ENCODE assay signal across 15 cellular contexts in genomic region chr21:45202344-45202743, GRCh38.
DNase-seq lines count a peak whose midpoint lies in the region; ATAC-seq and TF ChIP-seq lines count a peak whose summit lies in the region.
"Had no signal": no experiment of that assay in that cellular context is flagged by ENCODE, and none has a peak within 500 bp of the region (broad histone marks: within the 10 kb centered on the region; RNA-seq: fewer than 3 reads in every experiment).

No MANE protein-coding gene starts in this region.

- no peak overlapping the region for H2AFZ ChIP-seq in mesenchymal stem cell (ENCODE audit: low read depth, low read length)

- no peak overlapping the region for H3K4ac ChIP-seq in mesenchymal stem cell (ENCODE audit: low read depth in 1 of 2, low read length in 2 of 2)

- H3K4me3 Mint-ChIP-seq in central memory CD8-positive, alpha-beta T cell, result no peak overlapping the region
- H3K4me3 Mint-ChIP-seq in osteocyte (ENCODE audit: unreplicated experiment), result no peak overlapping the region
- H3K4me3 Mint-ChIP-seq: B cell; CD4-positive, alpha-beta T cell had no signal

- H3K4me1 ChIP-seq in mesenchymal stem cell (ENCODE audit: control insufficient read depth, insufficient read depth, low read depth, low read length), result no peaks in the 10 kb centered on the region
- H3K4me1 ChIP-seq: HAP-1 had no signal

- TF ChIP-seq CTCF in osteocyte (IDR thresholded peaks at IDR 0.05), result no peak

- 90% methylated on average over 9 of the region's 9 CpGs for whole genome bisulfite sequencing in mesenchymal stem cell

- H3K18ac ChIP-seq in mesenchymal stem cell (ENCODE audit: low read depth in 1 of 2, low read length in 2 of 2), result no peak overlapping the region

- peaks cover 8 to 20% of the 10 kb centered on the region in 2 experiments for H3K36me3 ChIP-seq in mesenchymal stem cell (ENCODE audit: control insufficient read depth in 1 of 2, insufficient read depth in 2 of 2, low read depth in 1 of 2, low read length in 2 of 2)
- H3K36me3 ChIP-seq: HAP-1 had no signal

- no peaks in the 10 kb centered on the region for H3K79me1 ChIP-seq in mesenchymal stem cell (replicated peaks; ENCODE audit: low read length, poor library complexity, severe bottlenecking)

- H3K14ac ChIP-seq in mesenchymal stem cell (ENCODE audit: low read length in 2 of 2), result peak overlapping the region in 1 of 2 experiments; percentile 63

- no peak overlapping the region for H3K9ac ChIP-seq in mesenchymal stem cell (ENCODE audit: low read length)

- no peak overlapping the region for H3K27ac ChIP-seq in mesenchymal stem cell (ENCODE audit: low read length, poor library complexity, severe bottlenecking)
- H3K27ac ChIP-seq: C4-2B had no signal

- no peak overlapping the region for H4K91ac ChIP-seq in mesenchymal stem cell (ENCODE audit: low read length)

- no peaks in the 10 kb centered on the region for H3K9me3 ChIP-seq in mesenchymal stem cell (ENCODE audit: control insufficient read depth, low read length)
- H3K9me3 ChIP-seq: HAP-1 had no signal

- H3K27me3 ChIP-seq in mesenchymal stem cell (ENCODE audit: control insufficient read depth in 1 of 2, insufficient read depth in 1 of 2, low read length in 2 of 2), result no peaks in the 10 kb centered on the region

- H2AK5ac ChIP-seq in mesenchymal stem cell (ENCODE audit: low read length, severe bottlenecking), result no peak overlapping the region

- H3K4me1 Mint-ChIP-seq in central memory CD8-positive, alpha-beta T cell, result peaks cover 19% of the 10 kb centered on the region
- no peaks in the 10 kb centered on the region for H3K4me1 Mint-ChIP-seq in osteocyte (ENCODE audit: unreplicated experiment)

- H2BK120ac ChIP-seq in mesenchymal stem cell (ENCODE audit: low read depth, low read length), result no peak overlapping the region

- peak in 1 of 2 donors; percentile 7 for ATAC-seq in activated naive CD4-positive, alpha-beta T cell treated with anti-CD3 and anti-CD28 coated beads, Interleukin-2, amount 50 U/mL, for 72 hours
- no peak for ATAC-seq in central memory CD8-positive, alpha-beta T cell (replicated peaks; ENCODE audit: extremely low read depth, poor library complexity, severe bottlenecking)
- no peak for ATAC-seq in left lobe of liver
- ATAC-seq: GM12878 had no signal

- H3K27me3 Mint-ChIP-seq in central memory CD8-positive, alpha-beta T cell, result no peaks in the 10 kb centered on the region
- H3K27me3 Mint-ChIP-seq in osteocyte (ENCODE audit: unreplicated experiment), result no peaks in the 10 kb centered on the region
- H3K27me3 Mint-ChIP-seq: B cell; CD4-positive, alpha-beta T cell had no signal

- H3K36me3 Mint-ChIP-seq in activated naive CD4-positive, alpha-beta T cell treated with anti-CD3 and anti-CD28 coated beads, Interleukin-2, amount 50 U/mL, for 72 hours, result no peaks in the 10 kb centered on the region
- H3K36me3 Mint-ChIP-seq in central memory CD8-positive, alpha-beta T cell (ENCODE audit: insufficient read depth), result peaks cover 19% of the 10 kb centered on the region
- H3K36me3 Mint-ChIP-seq in osteocyte (ENCODE audit: unreplicated experiment), result peaks cover 48% of the 10 kb centered on the region

- H3K4me2 ChIP-seq in mesenchymal stem cell (ENCODE audit: low read length, poor library complexity, severe bottlenecking), result no peak overlapping the region

- no peak overlapping the region for H2BK12ac ChIP-seq in mesenchymal stem cell (ENCODE audit: low read length in 2 of 2)

- peak overlapping the region in 1 of 2 experiments; percentile 23 for H3K23ac ChIP-seq in mesenchymal stem cell (ENCODE audit: low read length in 2 of 2)

- H3K4me3 ChIP-seq in mesenchymal stem cell (ENCODE audit: insufficient read depth in 1 of 2, low read depth in 1 of 2, low read length in 2 of 2), result no peak overlapping the region
- H3K4me3 ChIP-seq: GM12878, HAP-1 had no signal

- H3K9me3 Mint-ChIP-seq in activated naive CD4-positive, alpha-beta T cell treated with anti-CD3 and anti-CD28 coated beads, Interleukin-2, amount 50 U/mL, for 72 hours, result no peaks in the 10 kb centered on the region
- no peaks in the 10 kb centered on the region for H3K9me3 Mint-ChIP-seq in central memory CD8-positive, alpha-beta T cell
- H3K9me3 Mint-ChIP-seq in osteocyte (ENCODE audit: unreplicated experiment), result no peaks in the 10 kb centered on the region
- H3K9me3 Mint-ChIP-seq: CD4-positive, alpha-beta T cell had no signal

- no peak overlapping the region for H4K8ac ChIP-seq in mesenchymal stem cell (ENCODE audit: low read length)

- H2BK5ac ChIP-seq in mesenchymal stem cell (ENCODE audit: low read depth, low read length, poor library complexity, severe bottlenecking), result no peak overlapping the region

- H3K27ac Mint-ChIP-seq in activated naive CD4-positive, alpha-beta T cell treated with anti-CD3 and anti-CD28 coated beads, Interleukin-2, amount 50 U/mL, for 72 hours, result peak overlapping the region; percentile 15 to 18
- peak overlapping the region; percentile 6 for H3K27ac Mint-ChIP-seq in central memory CD8-positive, alpha-beta T cell (ENCODE audit: low read depth)
- H3K27ac Mint-ChIP-seq in osteocyte (ENCODE audit: unreplicated experiment), result no peak overlapping the region
- H3K27ac Mint-ChIP-seq: B cell had no signal

- H2BK15ac ChIP-seq in mesenchymal stem cell (ENCODE audit: low read depth, poor library complexity, severe bottlenecking), result no peak overlapping the region

- DNase-seq in activated naive CD4-positive, alpha-beta T cell treated with anti-CD3 and anti-CD28 coated beads, Interleukin-2, amount 50 U/mL, for 72 hours (ENCODE audit: low spot score in 2 of 2), result no peak
- no peak for DNase-seq in activated naive CD4-positive, alpha-beta T cell treated with Interleukin-2 at 50 U/mL for 16 hours
- DNase-seq in central memory CD8-positive, alpha-beta T cell (ENCODE audit: low spot score in 2 of 2), result no peak
- DNase-seq in osteocyte (ENCODE audit: extremely low spot score, unreplicated experiment), result peak; percentile 72
- no peak for DNase-seq in DMS79 (lab: John Stamatoyannopoulos, UW)
- DNase-seq in left lobe of liver (ENCODE audit: low spot score), result no peak
- DNase-seq in mesenchymal stem cell, result no peak
- DNase-seq: Calu3; CD4-positive, alpha-beta T cell; DND-41; EL had no signal
